8 cellular contexts compared by ENCODE assay signal in the genomic region with DNA sequence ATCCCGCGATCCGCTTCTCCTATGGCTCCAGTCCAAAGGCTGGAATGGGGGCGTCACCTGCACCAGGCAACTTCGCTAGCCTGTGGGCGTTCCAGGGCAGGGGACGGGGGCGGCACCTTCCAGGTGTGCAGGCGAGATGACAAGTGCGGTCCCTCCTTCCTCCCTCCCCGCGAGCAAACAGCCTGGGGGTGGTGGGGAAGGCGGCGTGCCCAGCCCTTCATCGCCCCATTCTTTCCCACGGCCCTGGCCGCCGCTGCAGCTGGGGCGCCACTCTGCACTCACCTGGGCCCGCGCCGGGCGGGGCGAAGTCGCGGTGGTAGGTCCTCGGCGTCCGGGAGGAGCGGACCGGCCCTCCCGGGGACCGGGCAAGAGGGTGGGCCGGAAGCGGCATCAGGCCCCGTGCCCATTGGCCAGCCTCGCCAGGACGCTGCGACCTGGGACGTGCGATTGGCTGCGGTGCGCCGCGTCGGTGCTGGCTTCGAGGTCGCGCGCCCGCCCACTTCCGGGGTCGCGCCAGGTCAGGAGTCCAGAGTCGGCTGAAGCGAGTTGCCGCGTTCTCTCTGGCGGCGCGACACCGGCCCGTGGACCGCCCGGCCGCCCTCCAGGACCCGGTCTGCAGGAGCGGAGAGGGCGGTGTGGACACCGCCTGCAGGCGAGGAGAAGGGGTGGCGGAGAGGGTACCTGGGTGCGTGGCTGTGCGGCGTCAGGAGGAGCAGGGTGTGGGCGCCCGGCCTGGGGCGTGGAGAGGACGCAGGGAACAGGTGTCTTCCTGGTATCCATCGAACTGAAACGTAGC. TPM values are rescaled to one million over a fixed set of nuclear protein-coding genes. Genes with fewer than 3 reads are reported as not detected.
DNase-seq lines count a peak whose midpoint lies in the region; ATAC-seq and TF ChIP-seq lines count a peak whose summit lies in the region.

TSS of gene TECPR1 (minus strand) at position 389 of the 796 bp plus-strand sequence. CDS start 6,086 bp downstream, outside the sequence.

- DNase-seq in DMS53 (lab: John Stamatoyannopoulos, UW) (peak; percentile 99), KBM-7 (peak; percentile 86), esophagus muscularis mucosa (ENCODE audit: extremely low spot score) (peak; percentile 98)
- DNase-seq in activated T-cell treated with anti-CD3 and anti-CD28 coated beads, Interleukin-2, amount 50 U/mL, for 24 hours = peak; percentile 92
- DNase-seq in stimulated activated CD8-positive, alpha-beta memory T cell treated with anti-CD3 and anti-CD28 coated beads, Interleukin-7, amount 100 ng/mL, for 4 hours (ENCODE audit: low read depth in 2 of 2) = peak; percentile 66 to 84

- in situ Hi-C loops in KBM-7 (cut with MboI; ENCODE audit: low pct_unique_long_range_greater_than_20kb, low sequenced_read_pairs) = no loop called here

- ATAC-seq in GM21723 (IDR thresholded peaks at IDR 0.05; ENCODE audit: unreplicated experiment) = peak; percentile 97

- WGBS in esophagus muscularis mucosa = 0% methylated on average over 22 of the region's 81 CpGs

- TF ChIP-seq POLR2A in esophagus muscularis mucosa (IDR thresholded peaks at IDR 0.05; ENCODE audit: low read depth) = no peak

- TF ChIP-seq EP300 in esophagus muscularis mucosa (IDR thresholded peaks at IDR 0.05) = no peak

- TF ChIP-seq CTCF in esophagus muscularis mucosa (IDR thresholded peaks at IDR 0.05) = no peak

- H3K36me3 ChIP-seq in esophagus muscularis mucosa (peaks cover 4 to 31% (median 11%) of the 10 kb centered on the region in 4 donors), muscle layer of duodenum (ENCODE audit: control insufficient read depth in 1 of 2, insufficient read depth in 2 of 2, low read length in 2 of 2) (peaks cover 0 to 8% of the 10 kb centered on the region in 2 donors)

- H3K27ac Mint-ChIP-seq in activated T-cell treated with anti-CD3 and anti-CD28 coated beads, Interleukin-2, amount 50 U/mL, for 24 hours = peak within 1 kb of the TSS; percentile 97

- peak within 1 kb of the TSS; percentile 81 to 93 (median 87) for H3K4me3 ChIP-seq in esophagus muscularis mucosa
- H3K4me3 ChIP-seq in muscle layer of duodenum (ENCODE audit: low read depth in 1 of 2, low read length in 2 of 2) = peak within 1 kb of the TSS; percentile 85 to 91

- intact Hi-C loops in esophagus muscularis mucosa (cut with DNase I) = no loop called here

- H3K4me1 ChIP-seq in esophagus muscularis mucosa (peaks cover 30 to 51% (median 44%) of the 10 kb centered on the region in 4 donors), muscle layer of duodenum (ENCODE audit: control insufficient read depth in 1 of 2, insufficient read depth in 2 of 2, low read length in 2 of 2) (peaks cover 11 to 28% of the 10 kb centered on the region in 2 donors)

- H3K27me3 Mint-ChIP-seq in activated T-cell treated with anti-CD3 and anti-CD28 coated beads, Interleukin-2, amount 50 U/mL, for 24 hours = no peaks in the 10 kb centered on the region

- H3K9me3 Mint-ChIP-seq in activated T-cell treated with anti-CD3 and anti-CD28 coated beads, Interleukin-2, amount 50 U/mL, for 24 hours = no peaks in the 10 kb centered on the region

- peak within 1 kb of the TSS; percentile 98 for H3K4me3 Mint-ChIP-seq in activated T-cell treated with anti-CD3 and anti-CD28 coated beads, Interleukin-2, amount 50 U/mL, for 24 hours

- peaks cover 64% of the 10 kb centered on the region for H3K4me1 Mint-ChIP-seq in activated T-cell treated with anti-CD3 and anti-CD28 coated beads, Interleukin-2, amount 50 U/mL, for 24 hours (ENCODE audit: low read depth)

- no peaks in the 10 kb centered on the region for H3K27me3 ChIP-seq in esophagus muscularis mucosa
- H3K27me3 ChIP-seq in muscle layer of duodenum (ENCODE audit: low read depth, low read length) = no peaks in the 10 kb centered on the region

- H3K9me3 ChIP-seq in esophagus muscularis mucosa (no peaks in the 10 kb centered on the region), muscle layer of duodenum (ENCODE audit: control insufficient read depth in 1 of 2, low read length in 2 of 2) (no peaks in the 10 kb centered on the region)

- peaks cover 55% of the 10 kb centered on the region for H3K36me3 Mint-ChIP-seq in activated T-cell treated with anti-CD3 and anti-CD28 coated beads, Interleukin-2, amount 50 U/mL, for 24 hours (ENCODE audit: low read depth)

- H3K27ac ChIP-seq in esophagus muscularis mucosa (replicated peaks in 1 of 4) (peak within 1 kb of the TSS; percentile 78 to 91 (median 85)), muscle layer of duodenum (ENCODE audit: low read length) (peak within 1 kb of the TSS; percentile 76)

TF ChIP-seq in PFSK-1, 5 proteins besides CTCF, POLR2A, EP300 and RAD21:
- TF ChIP-seq FOXP2 (optimal IDR thresholded peaks at IDR 0.05; ENCODE audit: borderline replicate concordance, extremely low read depth, extremely low read length, insufficient read depth) (peak; percentile 83), POLR2AphosphoS5 (IDR thresholded peaks at IDR 0.05; ENCODE audit: low read depth, low read length) (peak; percentile 62)
- TF ChIP-seq, protein P1, sequence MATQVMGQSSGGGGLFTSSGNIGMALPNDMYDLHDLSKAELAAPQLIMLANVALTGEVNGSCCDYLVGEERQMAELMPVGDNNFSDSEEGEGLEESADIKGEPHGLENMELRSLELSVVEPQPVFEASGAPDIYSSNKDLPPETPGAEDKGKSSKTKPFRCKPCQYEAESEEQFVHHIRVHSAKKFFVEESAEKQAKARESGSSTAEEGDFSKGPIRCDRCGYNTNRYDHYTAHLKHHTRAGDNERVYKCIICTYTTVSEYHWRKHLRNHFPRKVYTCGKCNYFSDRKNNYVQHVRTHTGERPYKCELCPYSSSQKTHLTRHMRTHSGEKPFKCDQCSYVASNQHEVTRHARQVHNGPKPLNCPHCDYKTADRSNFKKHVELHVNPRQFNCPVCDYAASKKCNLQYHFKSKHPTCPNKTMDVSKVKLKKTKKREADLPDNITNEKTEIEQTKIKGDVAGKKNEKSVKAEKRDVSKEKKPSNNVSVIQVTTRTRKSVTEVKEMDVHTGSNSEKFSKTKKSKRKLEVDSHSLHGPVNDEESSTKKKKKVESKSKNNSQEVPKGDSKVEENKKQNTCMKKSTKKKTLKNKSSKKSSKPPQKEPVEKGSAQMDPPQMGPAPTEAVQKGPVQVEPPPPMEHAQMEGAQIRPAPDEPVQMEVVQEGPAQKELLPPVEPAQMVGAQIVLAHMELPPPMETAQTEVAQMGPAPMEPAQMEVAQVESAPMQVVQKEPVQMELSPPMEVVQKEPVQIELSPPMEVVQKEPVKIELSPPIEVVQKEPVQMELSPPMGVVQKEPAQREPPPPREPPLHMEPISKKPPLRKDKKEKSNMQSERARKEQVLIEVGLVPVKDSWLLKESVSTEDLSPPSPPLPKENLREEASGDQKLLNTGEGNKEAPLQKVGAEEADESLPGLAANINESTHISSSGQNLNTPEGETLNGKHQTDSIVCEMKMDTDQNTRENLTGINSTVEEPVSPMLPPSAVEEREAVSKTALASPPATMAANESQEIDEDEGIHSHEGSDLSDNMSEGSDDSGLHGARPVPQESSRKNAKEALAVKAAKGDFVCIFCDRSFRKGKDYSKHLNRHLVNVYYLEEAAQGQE (IDR thresholded peaks at IDR 0.05; ENCODE audit: insufficient read depth in 1 of 2, low read depth in 2 of 2, low read length in 2 of 2) = no peak

RNA-seq across cellular contexts. Expression of gene TECPR1, which starts in this region (rescaled TPM):
- polyA plus RNA-seq in PFSK-1 (2012; ENCODE audit: insufficient read length, low read depth) = 24.5 TPM
- 10 to 100 TPM; 16.1 to 32.4 (median 22.5) TPM for total RNA-seq in esophagus muscularis mucosa

Comparison
In these comparisons a context has a peak if more than half of its experiments do, and no peak if none do; other contexts are left out.
1. Peak in every context shown above with its lines: DNase-seq, ATAC-seq, H3K4me3 ChIP-seq and H3K27ac ChIP-seq.